Comparison of ENCODE assay signal across 20 cellular contexts in genomic region chr7:114104035-114104434, GRCh38.
"Had no signal": no experiment of that assay in that cellular context is flagged by ENCODE, and none has a peak within 500 bp of the region (broad histone marks: within the 10 kb centered on the region; RNA-seq: fewer than 3 reads in every experiment).

No MANE protein-coding gene starts in this region.

- H3K27ac ChIP-seq: coronary artery, left ventricle myocardium inferior, tibial artery had no signal

- H3K4me1 ChIP-seq: left ventricle myocardium inferior, uterus had no signal

- DNase-seq: activated CD4-positive, alpha-beta T cell treated with anti-CD3 and anti-CD28 coated beads, Interleukin-2, amount 50 U/mL, for 4 hours; activated gamma-delta T cell treated with Interleukin-2 at 50 U/mL for 16 hours; central memory CD4-positive, alpha-beta T cell; effector CD8-positive, alpha-beta T cell; left ventricle myocardium inferior; mammary epithelial cell; nephron progenitor cell; nucleus accumbens; retina; stimulated activated CD4-positive, alpha-beta T cell treated with anti-CD3 and anti-CD28 coated beads, Interleukin-2, amount 100 ng/mL, for 24 hours; stimulated activated naive CD8-positive, alpha-beta T cell treated with anti-CD3 and anti-CD28 coated beads, Interleukin-15, Interleukin-2, amounts not matched to agents 100 U/mL and 50 U/mL, for 24 hours; substantia nigra; tibial artery; uterus had no signal

- H3K36me3 ChIP-seq: esophagus muscularis mucosa, left ventricle myocardium inferior, tibial artery, uterus had no signal

- H3K9me3 ChIP-seq: esophagus muscularis mucosa, left ventricle myocardium inferior, tibial artery, uterus had no signal

- ATAC-seq: activated naive CD4-positive, alpha-beta T cell treated with anti-CD3 and anti-CD28 coated beads, Interleukin-2, amount 50 U/mL, for 72 hours; stimulated activated naive CD8-positive, alpha-beta T cell treated with anti-CD3 and anti-CD28 coated beads, Interleukin-15, Interleukin-2, amounts not matched to agents 100 U/mL and 50 U/mL, for 24 hours had no signal

- H3K9me3 Mint-ChIP-seq: activated naive CD4-positive, alpha-beta T cell treated with anti-CD3 and anti-CD28 coated beads, Interleukin-2, amount 50 U/mL, for 72 hours; activated T-helper 1 cell treated with anti-CD3 and anti-CD28 coated beads, Interleukin-12 subunit alpha, Interleukin-12 subunit beta, Interleukin-2, Interleukin-4 antibody, amounts not matched to agents 30 ng/mL and 10 ng/mL and 1 ng/mL, durations not matched to agents 14 hours and 24 hours and 36 hours; brain; nephron progenitor cell had no signal

- H3K27me3 ChIP-seq: esophagus muscularis mucosa, tibial artery, uterus had no signal

- H3K4me1 Mint-ChIP-seq: nephron progenitor cell had no signal

- H3K36me3 Mint-ChIP-seq: activated naive CD4-positive, alpha-beta T cell treated with anti-CD3 and anti-CD28 coated beads, Interleukin-2, amount 50 U/mL, for 72 hours; brain had no signal

- H3K27ac Mint-ChIP-seq: activated naive CD4-positive, alpha-beta T cell treated with anti-CD3 and anti-CD28 coated beads, Interleukin-2, amount 50 U/mL, for 72 hours; activated T-helper 1 cell treated with anti-CD3 and anti-CD28 coated beads, Interleukin-12 subunit alpha, Interleukin-12 subunit beta, Interleukin-2, Interleukin-4 antibody, amounts not matched to agents 30 ng/mL and 10 ng/mL and 1 ng/mL, durations not matched to agents 14 hours and 24 hours and 36 hours; brain; nephron progenitor cell had no signal

- H3K4me3 Mint-ChIP-seq: activated T-helper 1 cell treated with anti-CD3 and anti-CD28 coated beads, Interleukin-12 subunit alpha, Interleukin-12 subunit beta, Interleukin-2, Interleukin-4 antibody, amounts not matched to agents 30 ng/mL and 10 ng/mL and 1 ng/mL, durations not matched to agents 14 hours and 24 hours and 36 hours; brain; nephron progenitor cell had no signal

- H3K4me3 ChIP-seq: coronary artery, esophagus muscularis mucosa, left ventricle myocardium inferior, tibial artery, uterus had no signal

- FAIRE-seq: endothelial cell of umbilical vein had no signal
